Comparison of ENCODE assay signal across 1 cellular context in the genomic region with DNA sequence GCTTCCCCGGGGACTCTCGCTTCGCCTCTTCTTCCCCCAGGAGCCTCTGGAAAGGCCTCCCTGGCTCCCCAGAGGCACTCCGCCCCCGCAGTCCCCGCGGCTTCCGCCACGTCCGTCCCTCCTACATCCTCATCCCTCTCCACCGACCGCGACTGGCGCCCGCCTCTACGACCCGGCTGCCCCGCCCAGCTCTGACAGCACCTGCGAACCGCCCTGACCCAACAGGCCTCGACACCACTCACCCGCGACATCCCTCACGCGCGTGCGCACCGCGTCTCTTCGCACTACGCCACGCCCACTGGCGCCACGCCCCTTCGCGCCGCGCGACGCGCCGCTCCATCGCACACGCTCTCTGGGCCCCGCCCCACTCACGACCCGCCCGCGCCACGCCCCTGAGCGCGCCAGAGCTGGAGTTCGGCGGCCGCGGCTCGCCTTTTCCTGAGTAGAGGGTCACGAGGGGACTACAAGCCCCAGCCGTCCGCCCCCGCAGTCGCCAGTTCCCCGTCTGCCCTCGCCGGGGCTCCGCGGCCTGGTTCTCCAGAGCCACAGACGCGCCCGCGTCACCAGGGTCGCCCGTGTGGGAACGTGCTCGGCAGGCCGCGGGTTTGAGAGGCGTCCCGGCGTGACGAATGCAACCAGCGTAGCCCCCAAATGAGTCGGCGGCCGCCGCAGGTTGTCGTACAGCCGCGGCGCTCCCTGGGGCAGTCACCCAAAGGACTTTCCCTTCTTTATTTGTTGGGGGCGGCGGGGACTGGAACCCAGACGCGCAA.
TF ChIP-seq lines count a peak whose summit lies in the region.

No MANE protein-coding gene starts in this region.

TF ChIP-seq in HepG2, 621 proteins besides CTCF, POLR2A, EP300 and RAD21 (continued from another document and continues in another):
- TF ChIP-seq ZNF230 (CRISPR knock-in tag; IDR thresholded peaks at IDR 0.05) (peak; percentile 96), CEBPG (CRISPR knock-in tag; IDR thresholded peaks at IDR 0.05) (peak; percentile 31; the same call in 1 of the 2 replicates), ZNF326 (CRISPR knock-in tag; IDR thresholded peaks at IDR 0.05; ENCODE audit: borderline replicate concordance) (no peak), SMAD3 (CRISPR knock-in tag; IDR thresholded peaks at IDR 0.05) (0 out of 2 replicates have a peak, but pooled peaks have one; percentile 17), ZBTB3 (CRISPR knock-in tag; IDR thresholded peaks at IDR 0.05; ENCODE audit: borderline replicate concordance, low read depth) (peak; percentile 80), GPN1 (CRISPR knock-in tag; IDR thresholded peaks at IDR 0.05; ENCODE audit: borderline replicate concordance) (no peak; the same call in 1 of the 2 replicates), NR2F2 (IDR thresholded peaks at IDR 0.05; ENCODE audit: borderline replicate concordance, low read depth) (no peak), JUND (CRISPR knock-in tag; IDR thresholded peaks at IDR 0.05) (peak; percentile 71), ZFP90 (CRISPR knock-in tag; IDR thresholded peaks at IDR 0.05; ENCODE audit: borderline replicate concordance) (peak; percentile 20), PCBP1 (IDR thresholded peaks at IDR 0.05; ENCODE audit: borderline replicate concordance, low read depth, low read length) (no peak), SRY (CRISPR knock-in tag; IDR thresholded peaks at IDR 0.05) (peak; percentile 88), MAFK (conservative IDR thresholded peaks at IDR 0.05 in 1 of 2, IDR thresholded peaks at IDR 0.05 in 1 of 2; ENCODE audit: low read length in 2 of 2) (no peak), ZNF264 (CRISPR knock-in tag; IDR thresholded peaks at IDR 0.05) (no peak; the same call in 1 of the 2 replicates), ZNF891 (CRISPR knock-in tag; IDR thresholded peaks at IDR 0.05) (peak; percentile 78), BRCA1 (CRISPR knock-in tag; IDR thresholded peaks at IDR 0.05) (peak; percentile 89), ZNF777 (CRISPR knock-in tag; IDR thresholded peaks at IDR 0.05) (peak; percentile 90), NPAS2 (CRISPR knock-in tag; IDR thresholded peaks at IDR 0.05; ENCODE audit: borderline replicate concordance) (no peak), ZFP62 (CRISPR knock-in tag; IDR thresholded peaks at IDR 0.05) (no peak), ZNF773 (CRISPR knock-in tag; IDR thresholded peaks at IDR 0.05; ENCODE audit: borderline replicate concordance) (peak; percentile 73; the same call in 1 of the 2 replicates), ZNF343 (CRISPR knock-in tag; IDR thresholded peaks at IDR 0.05) (no peak; the same call in 1 of the 2 replicates), RCOR2 (CRISPR knock-in tag; IDR thresholded peaks at IDR 0.05) (0 out of 2 replicates have a peak, but pooled peaks have one; percentile 16), PRPF4 (IDR thresholded peaks at IDR 0.05; ENCODE audit: low read depth, low read length, poor library complexity, severe bottlenecking) (no peak), ZNF205 (CRISPR knock-in tag; IDR thresholded peaks at IDR 0.05) (peak; percentile 66), ZNF766 (CRISPR knock-in tag; IDR thresholded peaks at IDR 0.05; ENCODE audit: borderline replicate concordance) (peak; percentile 96), ZNF253 (CRISPR knock-in tag; IDR thresholded peaks at IDR 0.05; ENCODE audit: borderline replicate concordance) (no peak), ZNF703 (CRISPR knock-in tag; IDR thresholded peaks at IDR 0.05; ENCODE audit: borderline replicate concordance) (peak; percentile 87; the same call in 1 of the 2 replicates), ZNF333 (CRISPR knock-in tag; IDR thresholded peaks at IDR 0.05; ENCODE audit: borderline replicate concordance) (peak; percentile 52; the same call in 1 of the 2 replicates), ZNF530 (CRISPR knock-in tag; IDR thresholded peaks at IDR 0.05; ENCODE audit: low read depth) (no peak), ZFP82 (CRISPR knock-in tag; IDR thresholded peaks at IDR 0.05; ENCODE audit: borderline replicate concordance) (peak; percentile 97), ZBTB38 (CRISPR knock-in tag; IDR thresholded peaks at IDR 0.05) (peak; percentile 95), GABPB1 (CRISPR knock-in tag; IDR thresholded peaks at IDR 0.05) (peak; percentile 82), ZSCAN20 (CRISPR knock-in tag; IDR thresholded peaks at IDR 0.05; ENCODE audit: borderline replicate concordance) (0 out of 2 replicates have a peak, but pooled peaks have one; percentile 90), SALL1 (CRISPR knock-in tag; IDR thresholded peaks at IDR 0.05) (peak; percentile 80), AHR (CRISPR knock-in tag; IDR thresholded peaks at IDR 0.05) (peak; percentile 88), SALL2 (CRISPR knock-in tag; IDR thresholded peaks at IDR 0.05) (peak; percentile 97), KMT2A (CRISPR knock-in tag; IDR thresholded peaks at IDR 0.05) (peak; percentile 74; the same call in 1 of the 2 replicates), PTBP1 (IDR thresholded peaks at IDR 0.05; ENCODE audit: low read depth, low read length, poor library complexity, severe bottlenecking) (peak; percentile 47), ZNF883 (CRISPR knock-in tag; IDR thresholded peaks at IDR 0.05; ENCODE audit: not compliant biosample characterization) (peak; percentile 99)
- TF ChIP-seq, protein P1, sequence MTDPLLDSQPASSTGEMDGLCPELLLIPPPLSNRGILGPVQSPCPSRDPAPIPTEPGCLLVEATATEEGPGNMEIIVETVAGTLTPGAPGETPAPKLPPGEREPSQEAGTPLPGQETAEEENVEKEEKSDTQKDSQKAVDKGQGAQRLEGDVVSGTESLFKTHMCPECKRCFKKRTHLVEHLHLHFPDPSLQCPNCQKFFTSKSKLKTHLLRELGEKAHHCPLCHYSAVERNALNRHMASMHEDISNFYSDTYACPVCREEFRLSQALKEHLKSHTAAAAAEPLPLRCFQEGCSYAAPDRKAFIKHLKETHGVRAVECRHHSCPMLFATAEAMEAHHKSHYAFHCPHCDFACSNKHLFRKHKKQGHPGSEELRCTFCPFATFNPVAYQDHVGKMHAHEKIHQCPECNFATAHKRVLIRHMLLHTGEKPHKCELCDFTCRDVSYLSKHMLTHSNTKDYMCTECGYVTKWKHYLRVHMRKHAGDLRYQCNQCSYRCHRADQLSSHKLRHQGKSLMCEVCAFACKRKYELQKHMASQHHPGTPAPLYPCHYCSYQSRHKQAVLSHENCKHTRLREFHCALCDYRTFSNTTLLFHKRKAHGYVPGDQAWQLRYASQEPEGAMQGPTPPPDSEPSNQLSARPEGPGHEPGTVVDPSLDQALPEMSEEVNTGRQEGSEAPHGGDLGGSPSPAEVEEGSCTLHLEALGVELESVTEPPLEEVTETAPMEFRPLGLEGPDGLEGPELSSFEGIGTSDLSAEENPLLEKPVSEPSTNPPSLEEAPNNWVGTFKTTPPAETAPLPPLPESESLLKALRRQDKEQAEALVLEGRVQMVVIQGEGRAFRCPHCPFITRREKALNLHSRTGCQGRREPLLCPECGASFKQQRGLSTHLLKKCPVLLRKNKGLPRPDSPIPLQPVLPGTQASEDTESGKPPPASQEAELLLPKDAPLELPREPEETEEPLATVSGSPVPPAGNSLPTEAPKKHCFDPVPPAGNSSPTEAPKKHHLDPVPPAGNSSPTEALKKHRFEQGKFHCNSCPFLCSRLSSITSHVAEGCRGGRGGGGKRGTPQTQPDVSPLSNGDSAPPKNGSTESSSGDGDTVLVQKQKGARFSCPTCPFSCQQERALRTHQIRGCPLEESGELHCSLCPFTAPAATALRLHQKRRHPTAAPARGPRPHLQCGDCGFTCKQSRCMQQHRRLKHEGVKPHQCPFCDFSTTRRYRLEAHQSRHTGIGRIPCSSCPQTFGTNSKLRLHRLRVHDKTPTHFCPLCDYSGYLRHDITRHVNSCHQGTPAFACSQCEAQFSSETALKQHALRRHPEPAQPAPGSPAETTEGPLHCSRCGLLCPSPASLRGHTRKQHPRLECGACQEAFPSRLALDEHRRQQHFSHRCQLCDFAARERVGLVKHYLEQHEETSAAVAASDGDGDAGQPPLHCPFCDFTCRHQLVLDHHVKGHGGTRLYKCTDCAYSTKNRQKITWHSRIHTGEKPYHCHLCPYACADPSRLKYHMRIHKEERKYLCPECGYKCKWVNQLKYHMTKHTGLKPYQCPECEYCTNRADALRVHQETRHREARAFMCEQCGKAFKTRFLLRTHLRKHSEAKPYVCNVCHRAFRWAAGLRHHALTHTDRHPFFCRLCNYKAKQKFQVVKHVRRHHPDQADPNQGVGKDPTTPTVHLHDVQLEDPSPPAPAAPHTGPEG (CRISPR knock-in tag; IDR thresholded peaks at IDR 0.05): peak; percentile 98
- TF ChIP-seq, protein P2, sequence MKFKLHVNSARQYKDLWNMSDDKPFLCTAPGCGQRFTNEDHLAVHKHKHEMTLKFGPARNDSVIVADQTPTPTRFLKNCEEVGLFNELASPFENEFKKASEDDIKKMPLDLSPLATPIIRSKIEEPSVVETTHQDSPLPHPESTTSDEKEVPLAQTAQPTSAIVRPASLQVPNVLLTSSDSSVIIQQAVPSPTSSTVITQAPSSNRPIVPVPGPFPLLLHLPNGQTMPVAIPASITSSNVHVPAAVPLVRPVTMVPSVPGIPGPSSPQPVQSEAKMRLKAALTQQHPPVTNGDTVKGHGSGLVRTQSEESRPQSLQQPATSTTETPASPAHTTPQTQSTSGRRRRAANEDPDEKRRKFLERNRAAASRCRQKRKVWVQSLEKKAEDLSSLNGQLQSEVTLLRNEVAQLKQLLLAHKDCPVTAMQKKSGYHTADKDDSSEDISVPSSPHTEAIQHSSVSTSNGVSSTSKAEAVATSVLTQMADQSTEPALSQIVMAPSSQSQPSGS (CRISPR knock-in tag; IDR thresholded peaks at IDR 0.05): peak; percentile 65
- TF ChIP-seq, protein P3, sequence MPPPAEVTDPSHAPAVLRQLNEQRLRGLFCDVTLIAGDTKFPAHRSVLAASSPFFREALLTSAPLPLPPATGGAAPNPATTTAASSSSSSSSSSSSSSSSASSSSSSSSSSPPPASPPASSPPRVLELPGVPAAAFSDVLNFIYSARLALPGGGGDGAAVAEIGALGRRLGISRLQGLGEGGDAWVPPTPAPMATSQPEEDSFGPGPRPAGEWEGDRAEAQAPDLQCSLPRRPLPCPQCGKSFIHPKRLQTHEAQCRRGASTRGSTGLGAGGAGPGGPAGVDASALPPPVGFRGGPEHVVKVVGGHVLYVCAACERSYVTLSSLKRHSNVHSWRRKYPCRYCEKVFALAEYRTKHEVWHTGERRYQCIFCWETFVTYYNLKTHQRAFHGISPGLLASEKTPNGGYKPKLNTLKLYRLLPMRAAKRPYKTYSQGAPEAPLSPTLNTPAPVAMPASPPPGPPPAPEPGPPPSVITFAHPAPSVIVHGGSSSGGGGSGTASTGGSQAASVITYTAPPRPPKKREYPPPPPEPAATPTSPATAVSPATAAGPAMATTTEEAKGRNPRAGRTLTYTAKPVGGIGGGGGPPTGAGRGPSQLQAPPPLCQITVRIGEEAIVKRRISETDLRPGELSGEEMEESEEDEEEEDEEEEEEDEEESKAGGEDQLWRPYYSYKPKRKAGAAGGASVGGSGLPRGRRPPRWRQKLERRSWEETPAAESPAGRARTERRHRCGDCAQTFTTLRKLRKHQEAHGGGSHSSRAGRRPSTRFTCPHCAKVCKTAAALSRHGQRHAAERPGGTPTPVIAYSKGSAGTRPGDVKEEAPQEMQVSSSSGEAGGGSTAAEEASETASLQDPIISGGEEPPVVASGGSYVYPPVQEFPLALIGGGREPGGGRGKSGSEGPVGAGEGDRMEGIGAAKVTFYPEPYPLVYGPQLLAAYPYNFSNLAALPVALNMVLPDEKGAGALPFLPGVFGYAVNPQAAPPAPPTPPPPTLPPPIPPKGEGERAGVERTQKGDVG (CRISPR knock-in tag; IDR thresholded peaks at IDR 0.05; ENCODE audit: borderline replicate concordance): no peak; the same call in 1 of the 2 replicates
- TF ChIP-seq, protein P4, sequence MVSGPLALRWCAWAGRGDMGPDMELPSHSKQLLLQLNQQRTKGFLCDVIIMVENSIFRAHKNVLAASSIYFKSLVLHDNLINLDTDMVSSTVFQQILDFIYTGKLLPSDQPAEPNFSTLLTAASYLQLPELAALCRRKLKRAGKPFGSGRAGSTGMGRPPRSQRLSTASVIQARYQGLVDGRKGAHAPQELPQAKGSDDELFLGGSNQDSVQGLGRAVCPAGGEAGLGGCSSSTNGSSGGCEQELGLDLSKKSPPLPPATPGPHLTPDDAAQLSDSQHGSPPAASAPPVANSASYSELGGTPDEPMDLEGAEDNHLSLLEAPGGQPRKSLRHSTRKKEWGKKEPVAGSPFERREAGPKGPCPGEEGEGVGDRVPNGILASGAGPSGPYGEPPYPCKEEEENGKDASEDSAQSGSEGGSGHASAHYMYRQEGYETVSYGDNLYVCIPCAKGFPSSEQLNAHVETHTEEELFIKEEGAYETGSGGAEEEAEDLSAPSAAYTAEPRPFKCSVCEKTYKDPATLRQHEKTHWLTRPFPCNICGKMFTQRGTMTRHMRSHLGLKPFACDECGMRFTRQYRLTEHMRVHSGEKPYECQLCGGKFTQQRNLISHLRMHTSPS (CRISPR knock-in tag; IDR thresholded peaks at IDR 0.05; ENCODE audit: low read depth): peak; percentile 34
- TF ChIP-seq, protein P5, sequence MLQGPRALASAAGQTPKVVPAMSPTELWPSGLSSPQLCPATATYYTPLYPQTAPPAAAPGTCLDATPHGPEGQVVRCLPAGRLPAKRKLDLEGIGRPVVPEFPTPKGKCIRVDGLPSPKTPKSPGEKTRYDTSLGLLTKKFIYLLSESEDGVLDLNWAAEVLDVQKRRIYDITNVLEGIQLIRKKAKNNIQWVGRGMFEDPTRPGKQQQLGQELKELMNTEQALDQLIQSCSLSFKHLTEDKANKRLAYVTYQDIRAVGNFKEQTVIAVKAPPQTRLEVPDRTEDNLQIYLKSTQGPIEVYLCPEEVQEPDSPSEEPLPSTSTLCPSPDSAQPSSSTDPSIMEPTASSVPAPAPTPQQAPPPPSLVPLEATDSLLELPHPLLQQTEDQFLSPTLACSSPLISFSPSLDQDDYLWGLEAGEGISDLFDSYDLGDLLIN (CRISPR knock-in tag; IDR thresholded peaks at IDR 0.05; ENCODE audit: borderline replicate concordance): peak; percentile 60; the same call in 1 of the 2 replicates
- TF ChIP-seq, protein P6, sequence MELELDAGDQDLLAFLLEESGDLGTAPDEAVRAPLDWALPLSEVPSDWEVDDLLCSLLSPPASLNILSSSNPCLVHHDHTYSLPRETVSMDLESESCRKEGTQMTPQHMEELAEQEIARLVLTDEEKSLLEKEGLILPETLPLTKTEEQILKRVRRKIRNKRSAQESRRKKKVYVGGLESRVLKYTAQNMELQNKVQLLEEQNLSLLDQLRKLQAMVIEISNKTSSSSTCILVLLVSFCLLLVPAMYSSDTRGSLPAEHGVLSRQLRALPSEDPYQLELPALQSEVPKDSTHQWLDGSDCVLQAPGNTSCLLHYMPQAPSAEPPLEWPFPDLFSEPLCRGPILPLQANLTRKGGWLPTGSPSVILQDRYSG (CRISPR knock-in tag; IDR thresholded peaks at IDR 0.05): peak; percentile 93
